8 cellular contexts compared by ENCODE assay signal in genomic region chr12:105330283-105330937, GRCh38. TPM values are rescaled to one million over a fixed set of nuclear protein-coding genes. Genes with fewer than 3 reads are reported as not detected.
DNase-seq lines count a peak whose midpoint lies in the region; ATAC-seq and TF ChIP-seq lines count a peak whose summit lies in the region.

C12orf75 (plus strand) TSS chr12:105330691; CDS start chr12:105330892, 201 bp downstream.

- no peaks in the 10 kb centered on the region for H3K36me3 ChIP-seq in heart left ventricle

- H3K4me3 ChIP-seq in heart left ventricle, result peak within 1 kb of the TSS; percentile 54 to 87 (median 72)

- no peaks in the 10 kb centered on the region for H3K27me3 ChIP-seq in heart left ventricle

- CTCF ChIA-PET in T-cell (lab: Charles Lee), result interaction anchor here in 1 of 2 donors (2.0 kb wide), 1 partner anchor 10 kb away, joined by 6 read pairs; no protein-coding TSS in a partner anchor

- H3K27ac Mint-ChIP-seq in T-cell, result peak within 1 kb of the TSS; percentile 88
- peak within 1 kb of the TSS; percentile 61 for H3K27ac Mint-ChIP-seq in activated naive CD8-positive, alpha-beta T cell treated with anti-CD3 and anti-CD28 coated beads, Interleukin-2, amount 50 U/mL, for 24 hours
- peak within 1 kb of the TSS; percentile 90 for H3K27ac Mint-ChIP-seq in progenitor cell of endocrine pancreas

- H3K4me3 Mint-ChIP-seq in T-cell (peak within 1 kb of the TSS; percentile 80 to 87 (median 85)), progenitor cell of endocrine pancreas (ENCODE audit: low read depth) (peak within 1 kb of the TSS; percentile 85)
- peak within 1 kb of the TSS; percentile 81 for H3K4me3 Mint-ChIP-seq in activated naive CD8-positive, alpha-beta T cell treated with anti-CD3 and anti-CD28 coated beads, Interleukin-2, amount 50 U/mL, for 24 hours

- 0 to 3% (median 1%) methylated on average over 3 to 66 of the region's 66 CpGs for WGBS in heart left ventricle, 4 donors

- H3K27me3 Mint-ChIP-seq in T-cell, result no peaks in the 10 kb centered on the region
- no peaks in the 10 kb centered on the region for H3K27me3 Mint-ChIP-seq in activated naive CD8-positive, alpha-beta T cell treated with anti-CD3 and anti-CD28 coated beads, Interleukin-2, amount 50 U/mL, for 24 hours
- no peaks in the 10 kb centered on the region for H3K27me3 Mint-ChIP-seq in progenitor cell of endocrine pancreas

- no peaks in the 10 kb centered on the region for H3K36me3 Mint-ChIP-seq in T-cell
- no peaks in the 10 kb centered on the region for H3K36me3 Mint-ChIP-seq in activated naive CD8-positive, alpha-beta T cell treated with anti-CD3 and anti-CD28 coated beads, Interleukin-2, amount 50 U/mL, for 24 hours (ENCODE audit: low read depth)
- H3K36me3 Mint-ChIP-seq in progenitor cell of endocrine pancreas (ENCODE audit: insufficient read depth), result peaks cover 2% of the 10 kb centered on the region

- H3K4me1 ChIP-seq in heart left ventricle, result peaks cover 0 to 17% (median 5%) of the 10 kb centered on the region in 12 donors

- intact Hi-C loops in heart left ventricle (cut with DNase I), result no loop called here

- ATAC-seq in HG02759 (IDR thresholded peaks at IDR 0.05; ENCODE audit: unreplicated experiment) (peak; percentile 89), T-cell (replicated peaks in 1 of 4) (peak; percentile 85 to 90 (median 86)), heart left ventricle (peak; percentile 82 to 94 (median 88))
- peak; percentile 93 for ATAC-seq in activated naive CD8-positive, alpha-beta T cell treated with anti-CD3 and anti-CD28 coated beads, Interleukin-2, amount 50 U/mL, for 24 hours

- H3K9me3 Mint-ChIP-seq in T-cell (no peaks in the 10 kb centered on the region), progenitor cell of endocrine pancreas (ENCODE audit: low read depth) (no peaks in the 10 kb centered on the region)
- no peaks in the 10 kb centered on the region for H3K9me3 Mint-ChIP-seq in activated naive CD8-positive, alpha-beta T cell treated with anti-CD3 and anti-CD28 coated beads, Interleukin-2, amount 50 U/mL, for 24 hours

- H3K4me1 Mint-ChIP-seq in T-cell, result peaks cover 54 to 67% (median 59%) of the 10 kb centered on the region in 3 donors
- H3K4me1 Mint-ChIP-seq in activated naive CD8-positive, alpha-beta T cell treated with anti-CD3 and anti-CD28 coated beads, Interleukin-2, amount 50 U/mL, for 24 hours, result peaks cover 56% of the 10 kb centered on the region
- peaks cover 43% of the 10 kb centered on the region for H3K4me1 Mint-ChIP-seq in progenitor cell of endocrine pancreas (ENCODE audit: low read depth)

- peak within 1 kb of the TSS in 2 of 12 donors; percentile 38 to 52 for H3K27ac ChIP-seq in heart left ventricle

- in situ Hi-C loops in GM13976 (cut with MboI; ENCODE audit: low sequenced_read_pairs, unreplicated experiment), result no loop called here

- H3K9me3 ChIP-seq in heart left ventricle, result no peaks in the 10 kb centered on the region

- TF ChIP-seq POLR2A in heart left ventricle (IDR thresholded peaks at IDR 0.05), result no peak

- DNase-seq in GM13976 (ENCODE audit: low spot score) (peak; percentile 95), NCI-H1417 (lab: John Stamatoyannopoulos, UW) (peak; percentile 92 to 96 (median 94)), T-cell (peak; percentile 62 to 84 (median 76)), heart left ventricle (peak; percentile 64 to 87 (median 74)), progenitor cell of endocrine pancreas (ENCODE audit: low spot score, unreplicated experiment) (peak; percentile 87), ureter (ENCODE audit: low spot score) (peak; percentile 72)
- peak; percentile 89 for DNase-seq in activated naive CD8-positive, alpha-beta T cell treated with anti-CD3 and anti-CD28 coated beads, Interleukin-2, amount 50 U/mL, for 24 hours

- TF ChIP-seq CTCF in GM13976 (IDR thresholded peaks at IDR 0.05; ENCODE audit: borderline replicate concordance, control extremely low read depth, extremely low read depth, insufficient read depth, missing control alignments) (no peak), heart left ventricle (IDR thresholded peaks at IDR 0.05) (no peak), progenitor cell of endocrine pancreas (IDR thresholded peaks at IDR 0.05; ENCODE audit: unreplicated experiment) (no peak)

- POLR2A ChIA-PET in T-cell (lab: Charles Lee), result interaction anchor here in 1 of 2 donors (0.5 to 0.6 kb wide), 2 partner anchors 27 to 808 kb away, joined by 3 read pairs; partner anchors contain the start of gene NUAK1

RNA-seq across cellular contexts. Expression of gene C12orf75, which starts in this region (rescaled TPM):
- total RNA-seq in T-cell (10 to 100 TPM; 14.9 to 50.1 (median 20.2) TPM), heart left ventricle (10 to 100 TPM in 2 of 9 donors, 1 to 10 TPM in 3, under 1 TPM in 3, not detected in 1; 0.52 to 14.5 (median 1.5) TPM), progenitor cell of endocrine pancreas (228 and 231 TPM in 2 replicates), ureter (31.3 TPM)
- polyA plus RNA-seq in heart left ventricle, result 1 to 10 TPM in 1 of 2 donors, under 1 TPM in 1; 0.33 to 1.7 TPM
